25 cellular contexts compared by ENCODE assay signal in the genomic region with DNA sequence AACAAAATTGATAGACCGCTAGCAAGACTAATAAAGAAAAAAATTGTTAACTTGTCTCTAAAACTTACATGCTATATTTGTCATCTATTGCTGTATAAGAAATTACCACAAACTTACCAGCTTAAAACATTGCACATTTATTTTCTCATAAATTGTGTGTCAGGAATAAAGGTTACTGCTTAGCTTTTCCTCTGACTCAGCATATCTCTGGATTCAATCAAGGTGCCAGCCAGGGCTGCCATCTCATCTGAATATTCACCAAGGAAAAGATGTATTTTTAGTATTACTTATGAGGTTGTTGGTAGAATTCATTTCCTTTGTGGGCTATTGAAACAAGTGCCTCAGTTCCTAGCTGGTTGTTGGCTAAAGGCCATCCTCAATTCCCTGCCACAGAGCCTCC.
"Had no signal": no experiment of that assay in that cellular context is flagged by ENCODE, and none has a peak within 500 bp of the region (broad histone marks: within the 10 kb centered on the region; RNA-seq: fewer than 3 reads in every experiment).

No MANE protein-coding gene starts in this region.

- H3K27me3 ChIP-seq: colonic mucosa, esophagus squamous epithelium, gastrocnemius medialis, heart right ventricle, left lung had no signal

- ATAC-seq: effector memory CD8-positive, alpha-beta T cell; esophagus mucosa; gastrocnemius medialis; heart right ventricle; left cardiac atrium; left lung; left ventricle myocardium superior; mucosa of descending colon had no signal

- H3K36me3 ChIP-seq: colonic mucosa, esophagus squamous epithelium, gastrocnemius medialis, heart right ventricle, left lung had no signal

- H3K4me1 ChIP-seq: colonic mucosa, esophagus squamous epithelium, gastrocnemius medialis, heart right ventricle, left lung had no signal

- H3K4me3 ChIP-seq: colonic mucosa, esophagus squamous epithelium, gastrocnemius medialis, heart right ventricle, left lung, lung, mucosa of descending colon had no signal

- H3K9me3 ChIP-seq: colonic mucosa, esophagus squamous epithelium, gastrocnemius medialis, mucosa of descending colon had no signal

- DNase-seq: colonic mucosa; cortex of kidney; effector CD8-positive, alpha-beta T cell; effector memory CD8-positive, alpha-beta T cell; endodermal cell; erythroblast; esophagus squamous epithelium; foreskin fibroblast; foreskin melanocyte; gastrocnemius medialis; glutamatergic neuron; head of caudate nucleus; heart right ventricle; hippocampal formation; left cardiac atrium; left lung; left ventricle myocardium superior; mammary epithelial cell; mucosa of descending colon had no signal

- H3K27ac ChIP-seq: colonic mucosa, epithelial cell of prostate, esophagus squamous epithelium, gastrocnemius medialis, heart right ventricle, left lung had no signal

- FAIRE-seq: endometrium, islet of Langerhans, keratinocyte had no signal
